Comparison of ENCODE assay signal across 27 cellular contexts in genomic region chr1:14590781-14591180, GRCh38. TPM values are rescaled to one million over a fixed set of nuclear protein-coding genes. Genes with fewer than 3 reads are reported as not detected.
DNase-seq lines count a peak whose midpoint lies in the region; ATAC-seq, FAIRE-seq and TF ChIP-seq lines count a peak whose summit lies in the region.
"Had no signal": no experiment of that assay in that cellular context is flagged by ENCODE, and none has a peak within 500 bp of the region (broad histone marks: within the 10 kb centered on the region; RNA-seq: fewer than 3 reads in every experiment).

No MANE protein-coding gene starts in this region.

- ATAC-seq in GM12878: no peak
- no peak for ATAC-seq in esophagus mucosa
- ATAC-seq: left lung had no signal

- H3K9ac ChIP-seq in GM12878 (ENCODE audit: control insufficient read depth, insufficient read depth, low read length): no peak overlapping the region

- POLR2A ChIA-PET in HEK293T (lab: Yijun Ruan, JAX): interaction anchor here (1.4 kb wide), 1 partner anchor 9 kb away, joined by 3 read pairs; no protein-coding TSS in a partner anchor
- POLR2A ChIA-PET in GM12878 (lab: Charles Lee): no interaction called here

- TF ChIP-seq CTCF in GM12878 (IDR thresholded peaks at IDR 0.05 in 2 of 3, conservative IDR thresholded peaks at IDR 0.05 in 1 of 3; ENCODE audit: control insufficient read depth in 2 of 3, extremely low read depth in 1 of 3, insufficient read depth in 1 of 3, low read depth in 3 of 3, low read length in 3 of 3): no peak

- SMC1A ChIA-PET in GM12878 (lab: Charles Lee; ENCODE audit: uncharacterized antibody, unreplicated experiment): interaction anchor here (1.2 kb wide), 1 partner anchor 14 kb away, joined by 3 read pairs; no protein-coding TSS in a partner anchor

- no peak for TF ChIP-seq POLR2A in GM12878 (IDR thresholded peaks at IDR 0.05; ENCODE audit: low read depth, low read length)

- H3K9me3 ChIP-seq in GM12878 (replicated peaks; ENCODE audit: control insufficient read depth, insufficient read depth, low read length): no peaks in the 10 kb centered on the region
- H3K9me3 ChIP-seq: left lung, ovary, right atrium auricular region, thoracic aorta had no signal

- no peak overlapping the region for H3K27ac ChIP-seq in GM12878 (ENCODE audit: control insufficient read depth, insufficient read depth)
- H3K27ac ChIP-seq: dorsolateral prefrontal cortex, left lung, ovary, right atrium auricular region, thoracic aorta had no signal

- TF ChIP-seq RAD21 in GM12878 (IDR thresholded peaks at IDR 0.05; ENCODE audit: insufficient read depth, low read depth, low read length): no peak

- H3K36me3 ChIP-seq in GM12878 (ENCODE audit: control insufficient read depth in 2 of 2, insufficient read depth in 2 of 2, low read length in 1 of 2): no peaks in the 10 kb centered on the region
- H3K36me3 ChIP-seq: left lung, ovary, right atrium auricular region, thoracic aorta had no signal

- TF ChIP-seq EP300 in GM12878 (IDR thresholded peaks at IDR 0.05; ENCODE audit: borderline replicate concordance in 1 of 2, control insufficient read depth in 1 of 2, low read depth in 2 of 2, low read length in 2 of 2): no peak

- BruUV-seq in GM12878 (replicated peaks; lab: Mats Ljungman, UMichigan): no TSS peak

- H3K27me3 ChIP-seq in GM12878 (replicated peaks in 1 of 2; ENCODE audit: control insufficient read depth in 2 of 2, insufficient read depth in 2 of 2, low read length in 1 of 2): no peaks in the 10 kb centered on the region; a peak in 1 of 4 replicates
- H3K27me3 ChIP-seq: dorsolateral prefrontal cortex, ovary, right atrium auricular region had no signal

- no peak for FAIRE-seq in GM12878 (lab: Jason Lieb, UNC)
- FAIRE-seq: D721Med had no signal

- no peaks in the 10 kb centered on the region for H3K79me2 ChIP-seq in GM12878 (ENCODE audit: control insufficient read depth, insufficient read depth, low read length)

- DNase-seq in Daoy (ENCODE audit: low read depth): peak; percentile 29
- DNase-seq in HEK293T (ENCODE audit: extremely low spot score): peak; percentile 43
- no peak for DNase-seq in GM12878 (ENCODE audit: low read depth, low spot score)
- peak; percentile 57 for DNase-seq in left kidney (ENCODE audit: low read depth, low spot score)
- DNase-seq in retina: no peak
- no peak for DNase-seq in SW 1271 (lab: John Stamatoyannopoulos, UW)
- DNase-seq: activated CD4-positive, CD25-positive, alpha-beta regulatory T cell treated with anti-CD3 and anti-CD28 coated beads, Interleukin-2, amount 50 U/mL, for 72 hours; activated CD8-positive, alpha-beta memory T cell treated with anti-CD3 and anti-CD28 coated beads for 24 hours; activated gamma-delta T cell; activated T-cell treated with anti-CD3 and anti-CD28 coated beads, Interleukin-2, amount 50 U/mL, for 1 hour; CD4-positive, CD25-positive, alpha-beta regulatory T cell; dorsolateral prefrontal cortex; IMR-90; left lung; naive B cell; NCI-H2029 treated with DMSO at 0.1 percent for 48 hours; NCI-H446 treated with DMSO at 0.1 percent for 48 hours; ovary; SIG-M5; stimulated activated CD4-positive, alpha-beta T cell treated with anti-CD3 and anti-CD28 coated beads, Interleukin-12 subunit alpha, Interleukin-12 subunit beta, amount 100 ng/mL, for 4 hours; stimulated activated CD4-positive, alpha-beta T cell treated with anti-CD3 and anti-CD28 coated beads, Interleukin-4, amount 100 ng/mL, for 4 hours; stimulated activated naive CD4-positive, alpha-beta T cell; T-helper 1 cell had no signal

- CTCF ChIA-PET in HEK293T (lab: Yijun Ruan, JAX): no interaction called here
- CTCF ChIA-PET in GM12878 (lab: Yijun Ruan, JAX): no interaction called here

- in situ Hi-C loops in GM12878 (cut with MboI): no loop called here

- H3K4me2 ChIP-seq in GM12878 (ENCODE audit: control insufficient read depth, insufficient read depth): no peak overlapping the region

- H2AFZ ChIP-seq in GM12878 (ENCODE audit: control insufficient read depth, low read depth, low read length): no peak overlapping the region

- no peaks in the 10 kb centered on the region for H4K20me1 ChIP-seq in GM12878 (ENCODE audit: control insufficient read depth, insufficient read depth)

- RAD21 ChIA-PET in GM12878 (lab: Charles Lee; ENCODE audit: unreplicated experiment): no interaction called here

- no peaks in the 10 kb centered on the region for H3K4me1 ChIP-seq in GM12878 (ENCODE audit: control insufficient read depth, insufficient read depth, low read length)
- H3K4me1 ChIP-seq: left lung, right atrium auricular region had no signal

- 53% methylated on average over 6 of the region's 6 CpGs for WGBS in GM12878 (ENCODE audit: insufficient coverage, insufficient replicate concordance, low lambda C conversion rate, missing lambda C conversion rate)

- intact Hi-C loops in GM12878 (cut with micrococcal nuclease; ENCODE audit: unreplicated experiment): no loop called here

- no peak overlapping the region for H3K4me3 ChIP-seq in GM12878
- H3K4me3 ChIP-seq: dorsolateral prefrontal cortex, left lung, ovary, right atrium auricular region, thoracic aorta had no signal

TF ChIP-seq in HEK293T, 16 proteins besides CTCF, POLR2A, EP300 and RAD21 (continues in another document):
- no peak for TF ChIP-seq HDGF (IDR thresholded peaks at IDR 0.05; ENCODE audit: borderline replicate concordance)
- no peak for TF ChIP-seq FOXM1 (IDR thresholded peaks at IDR 0.05; ENCODE audit: borderline replicate concordance)
- no peak for TF ChIP-seq NFRKB (IDR thresholded peaks at IDR 0.05)
- no peak for TF ChIP-seq FOXK2 (IDR thresholded peaks at IDR 0.05)
- TF ChIP-seq ZNF384 (IDR thresholded peaks at IDR 0.05): no peak
- TF ChIP-seq L3MBTL2 (conservative IDR thresholded peaks at IDR 0.05): no peak
- no peak for TF ChIP-seq ELF4 (IDR thresholded peaks at IDR 0.05)
- no peak for TF ChIP-seq BHLHE40 (IDR thresholded peaks at IDR 0.05; ENCODE audit: borderline replicate concordance)
- TF ChIP-seq ARNT (IDR thresholded peaks at IDR 0.05): no peak
- TF ChIP-seq SUZ12 (IDR thresholded peaks at IDR 0.05): no peak
- TF ChIP-seq, protein P1, sequence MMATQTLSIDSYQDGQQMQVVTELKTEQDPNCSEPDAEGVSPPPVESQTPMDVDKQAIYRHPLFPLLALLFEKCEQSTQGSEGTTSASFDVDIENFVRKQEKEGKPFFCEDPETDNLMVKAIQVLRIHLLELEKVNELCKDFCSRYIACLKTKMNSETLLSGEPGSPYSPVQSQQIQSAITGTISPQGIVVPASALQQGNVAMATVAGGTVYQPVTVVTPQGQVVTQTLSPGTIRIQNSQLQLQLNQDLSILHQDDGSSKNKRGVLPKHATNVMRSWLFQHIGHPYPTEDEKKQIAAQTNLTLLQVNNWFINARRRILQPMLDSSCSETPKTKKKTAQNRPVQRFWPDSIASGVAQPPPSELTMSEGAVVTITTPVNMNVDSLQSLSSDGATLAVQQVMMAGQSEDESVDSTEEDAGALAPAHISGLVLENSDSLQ (IDR thresholded peaks at IDR 0.05): no peak
- no peak for TF ChIP-seq TARDBP (IDR thresholded peaks at IDR 0.05)
- no peak for TF ChIP-seq CTBP1 (IDR thresholded peaks at IDR 0.05; ENCODE audit: borderline replicate concordance)
- TF ChIP-seq FOXA1 (IDR thresholded peaks at IDR 0.05): no peak
- TF ChIP-seq SP1 (IDR thresholded peaks at IDR 0.05): no peak

TF ChIP-seq in GM12878, 131 proteins besides CTCF, POLR2A, EP300 and RAD21:
- TF ChIP-seq KAT2A (conservative IDR thresholded peaks at IDR 0.05; ENCODE audit: control insufficient read depth, low read depth, low read length) (no peak), ATF7 (IDR thresholded peaks at IDR 0.05; ENCODE audit: low read depth) (peak; percentile 22; the same call in 1 of the 2 replicates)

RNA-seq across cellular contexts. Expression of gene KAZN, which starts 7.7 kb away (rescaled TPM):
- total RNA-seq in Daoy (2014; rRNA removed; shearing (Covaris generic)): 6.3 and 6.7 TPM in 2 replicates
- 35.2 and 39.6 TPM in 2 replicates for total RNA-seq in GM12878 (2013; cell fraction: nucleolus; rRNA removed)
- 1.0 and 1.3 TPM in 2 replicates for total RNA-seq in GM12878 (2014; rRNA removed)
- total RNA-seq in GM12878 (2014; rRNA removed; fragmentation: Illumina TruSeq; extraction: Trizol): 0.72 and 0.74 TPM in 2 replicates
- total RNA-seq in GM12878 (2021): 4.0 and 4.7 TPM in 2 replicates
- 0.28 TPM for polyA plus RNA-seq in GM12878 (2011; ENCODE audit: low read depth)
- 1.4 and 2.1 TPM in 2 replicates for polyA plus RNA-seq in GM12878 (2011; rRNA removed)
- polyA plus RNA-seq in GM12878 (2011; cell fraction: cytosol; rRNA removed): 2.0 and 2.1 TPM in 2 replicates
- 5.6 and 5.9 TPM in 2 replicates for polyA plus RNA-seq in GM12878 (2011; cell fraction: nucleus; rRNA removed)
- polyA plus RNA-seq in GM12878 (2012): 0.42 and 0.59 TPM in 2 replicates
- 1.9 TPM in 2 replicates for polyA plus RNA-seq in GM12878 (2014; fragmentation: Illumina TruSeq; extraction: Trizol)
- polyA plus RNA-seq in GM12878 (2014; fragmentation: Nextera tagmentation; extraction: Ambion mirVana): under 1 TPM; 0.77 to 0.95 TPM
- polyA plus RNA-seq in GM12878 (2014; rRNA removed): 1.4 and 2.0 TPM in 2 replicates
- 1 to 10 TPM in 1 of 2 experiments, under 1 TPM in 1; 1.00 to 1.3 TPM for polyA plus RNA-seq in GM12878 (2016; fragmentation: Nextera tagmentation; extraction: Ambion mirVana)
- 1.2 and 1.8 TPM in 2 replicates for polyA minus RNA-seq in GM12878 (2011; rRNA and poly(A)+ RNA removed)
- 1.1 and 2.3 TPM in 2 replicates for polyA minus RNA-seq in GM12878 (2011; cell fraction: cytosol; rRNA and poly(A)+ RNA removed)
- 1.8 and 3.4 TPM in 2 replicates for polyA minus RNA-seq in GM12878 (2011; cell fraction: nucleus; rRNA and poly(A)+ RNA removed)
- total RNA-seq in esophagus mucosa: 33.9 TPM
- total RNA-seq: CD4-positive, CD25-positive, alpha-beta regulatory T cell had no signal
- polyA plus RNA-seq: CD4-positive, CD25-positive, alpha-beta regulatory T cell had no signal

Comparison
In these comparisons a context has a peak if more than half of its experiments do, and no peak if none do; other contexts are left out.
1. DNase-seq: peak in Daoy (single experiment), HEK293T (single experiment) and left kidney (single experiment); none in GM12878 (single experiment), retina (single experiment) and SW 1271 (0 of 2).